Comparison of ENCODE assay signal across 1 cellular context in genomic region chr2:216008387-216008786, GRCh38.
TF ChIP-seq lines count a peak whose summit lies in the region.

No MANE protein-coding gene starts in this region.

TF ChIP-seq in WTC11, 78 proteins besides CTCF, POLR2A, EP300 and RAD21 (continued from another document):
- TF ChIP-seq PREB (CRISPR knock-in tag; IDR thresholded peaks at IDR 0.05; ENCODE audit: borderline replicate concordance), result no peak
- no peak for TF ChIP-seq ZNF281 (CRISPR knock-in tag; IDR thresholded peaks at IDR 0.05)
- TF ChIP-seq ZNF416 (CRISPR knock-in tag; IDR thresholded peaks at IDR 0.05), result no peak
- no peak for TF ChIP-seq PRRX2 (CRISPR knock-in tag; IDR thresholded peaks at IDR 0.05)
- TF ChIP-seq ZNF512 (CRISPR knock-in tag; IDR thresholded peaks at IDR 0.05; ENCODE audit: borderline replicate concordance), result no peak
- TF ChIP-seq CREB1 (CRISPR knock-in tag; IDR thresholded peaks at IDR 0.05), result no peak
- TF ChIP-seq USF1 (CRISPR knock-in tag; IDR thresholded peaks at IDR 0.05), result no peak
- no peak for TF ChIP-seq ARID4B (CRISPR knock-in tag; IDR thresholded peaks at IDR 0.05; ENCODE audit: borderline replicate concordance)
- no peak for TF ChIP-seq ATF1 (CRISPR knock-in tag; IDR thresholded peaks at IDR 0.05)
- TF ChIP-seq ESRRA (CRISPR knock-in tag; IDR thresholded peaks at IDR 0.05; ENCODE audit: borderline replicate concordance), result no peak
- no peak for TF ChIP-seq GABPB1 (CRISPR knock-in tag; IDR thresholded peaks at IDR 0.05)
- TF ChIP-seq SMAD3 (CRISPR knock-in tag; IDR thresholded peaks at IDR 0.05; ENCODE audit: borderline replicate concordance), result no peak
TF ChIP-seq in WTC11: peak in this region for 0.
